Comparison of ENCODE assay signal across 8 cellular contexts in the genomic region with DNA sequence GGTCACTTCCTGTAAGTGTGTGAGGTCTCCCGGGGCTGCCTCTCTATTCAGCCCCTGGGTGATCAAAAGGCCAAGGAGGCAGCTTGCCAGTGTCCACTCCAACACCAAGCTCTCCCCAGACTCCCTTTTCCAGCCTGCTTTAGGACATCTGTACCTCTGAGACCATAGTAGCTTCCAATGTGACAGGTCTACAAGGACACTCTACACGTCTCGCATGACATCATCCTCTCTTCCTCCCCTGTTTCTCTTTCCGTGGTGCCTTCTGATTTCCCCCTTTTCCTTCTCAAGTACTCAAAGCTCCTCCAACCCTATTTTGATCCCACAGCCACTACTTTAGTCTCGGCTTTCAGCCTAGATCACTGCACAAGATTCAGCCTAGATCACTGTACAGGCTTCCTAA. TPM values are rescaled to one million over a fixed set of nuclear protein-coding genes. Genes with fewer than 3 reads are reported as not detected.
DNase-seq lines count a peak whose midpoint lies in the region; ATAC-seq, FAIRE-seq and TF ChIP-seq lines count a peak whose summit lies in the region.

No MANE protein-coding gene starts in this region.

- SMC1A ChIA-PET in GM12878 (lab: Charles Lee; ENCODE audit: uncharacterized antibody, unreplicated experiment), result interaction anchor here (0.6 to 2.9 kb wide), 15 partner anchors 11 to 397 kb away, joined by 3 to 17 read pairs (median 5); no protein-coding TSS in a partner anchor

- peak overlapping the region; percentile 31 for H2AFZ ChIP-seq in GM12878 (ENCODE audit: control insufficient read depth, low read depth, low read length)

- H3K9me3 ChIP-seq in cardiac muscle cell (ENCODE audit: low read depth), result no peaks in the 10 kb centered on the region
- no peaks in the 10 kb centered on the region for H3K9me3 ChIP-seq in GM12878 (replicated peaks; ENCODE audit: control insufficient read depth, insufficient read depth, low read length)
- H3K9me3 ChIP-seq in mucosa of stomach (ENCODE audit: control insufficient read depth, low read length), result no peaks in the 10 kb centered on the region
- no peaks in the 10 kb centered on the region for H3K9me3 ChIP-seq in upper lobe of left lung

- TF ChIP-seq EP300 in GM12878 (IDR thresholded peaks at IDR 0.05; ENCODE audit: borderline replicate concordance in 1 of 2, control insufficient read depth in 1 of 2, low read depth in 2 of 2, low read length in 2 of 2), result no peak
- TF ChIP-seq EP300 in upper lobe of left lung (IDR thresholded peaks at IDR 0.05), result no peak

- TF ChIP-seq RAD21 in GM12878 (IDR thresholded peaks at IDR 0.05; ENCODE audit: insufficient read depth, low read depth, low read length), result no peak

- WGBS in GM12878 (ENCODE audit: insufficient coverage, insufficient replicate concordance, low lambda C conversion rate, missing lambda C conversion rate), result 33% methylated on average over 5 of the region's 5 CpGs
- 41 to 55% methylated on average over 5 of the region's 5 CpGs for WGBS in upper lobe of left lung, 2 donors
- 59 to 60% methylated on average over 5 of the region's 5 CpGs for WGBS in lower leg skin, 2 donors

- in situ Hi-C loops in GM12878 (cut with MboI), result no loop called here

- H3K4me3 ChIP-seq in cardiac muscle cell, result peak overlapping the region; percentile 28
- H3K4me3 ChIP-seq in GM12878, result 0 out of 2 replicates have a peak overlapping the region, but pooled peaks have one; percentile 85
- H3K4me3 ChIP-seq in mucosa of stomach (ENCODE audit: low read length), result peak overlapping the region; percentile 82
- peak overlapping the region in 3 of 4 donors; percentile 60 to 86 (median 77) for H3K4me3 ChIP-seq in upper lobe of left lung
- H3K4me3 ChIP-seq in lower leg skin (ENCODE audit: low read depth, poor library complexity, severe bottlenecking), result no peak overlapping the region

- CTCF ChIA-PET in GM12878 (lab: Yijun Ruan, JAX), result interaction anchor here (0.9 to 8.7 kb wide), 13 partner anchors 9 to 312 kb away, joined by 4 to 117 read pairs (median 7); partner anchors contain the start of gene POLR1H

- H3K4me2 ChIP-seq in GM12878 (ENCODE audit: control insufficient read depth, insufficient read depth), result peak overlapping the region; percentile 89

- DNase-seq in cardiac muscle cell (ENCODE audit: low read depth in 1 of 2, low spot score in 1 of 2) (no peak), Right ventricle myocardium inferior (ENCODE audit: missing footprints) (no peak), GM12878 (ENCODE audit: low read depth, low spot score) (no peak), upper lobe of left lung (no peak), lower leg skin (ENCODE audit: low spot score in 2 of 2) (no peak), middle frontal gyrus (ENCODE audit: extremely low spot score, low spot score) (no peak), NCI-H187 (lab: John Stamatoyannopoulos, UW) (no peak)

- H3K9ac ChIP-seq in GM12878 (ENCODE audit: control insufficient read depth, insufficient read depth, low read length), result 0 out of 2 replicates have a peak overlapping the region, but pooled peaks have one; percentile 2
- no peak overlapping the region for H3K9ac ChIP-seq in mucosa of stomach (ENCODE audit: low read length)

- intact Hi-C loops in Right ventricle myocardium inferior (cut with DNase I) (loop anchor here (5.0 kb wide), 1 partner anchor 43 kb away; no protein-coding TSS in a partner anchor), GM12878 (cut with micrococcal nuclease; ENCODE audit: unreplicated experiment) (loop anchor here (10.0 kb wide), 1 partner anchor 95 kb away; the partner anchor contains the start of gene MOG), lower leg skin (cut with DNase I; ENCODE audit: low total_unique reads) (no loop called here)

- FAIRE-seq in GM12878 (lab: Jason Lieb, UNC), result no peak

- TF ChIP-seq POLR2A in GM12878 (IDR thresholded peaks at IDR 0.05; ENCODE audit: low read depth, low read length), result no peak
- no peak for TF ChIP-seq POLR2A in upper lobe of left lung (IDR thresholded peaks at IDR 0.05)
- no peak for TF ChIP-seq POLR2A in lower leg skin (IDR thresholded peaks at IDR 0.05)

- POLR2A ChIA-PET in GM12878 (lab: Charles Lee), result interaction anchor here (0.8 to 1.5 kb wide), 9 partner anchors 12 to 220 kb away, joined by 3 to 6 read pairs (median 4); no protein-coding TSS in a partner anchor

- RAD21 ChIA-PET in GM12878 (lab: Charles Lee; ENCODE audit: unreplicated experiment), result interaction anchor here (1.2 to 2.9 kb wide), 6 partner anchors 9 to 100 kb away, joined by 3 to 11 read pairs (median 7); no protein-coding TSS in a partner anchor

- H3K36me3 ChIP-seq in cardiac muscle cell (no peaks in the 10 kb centered on the region), GM12878 (ENCODE audit: control insufficient read depth in 2 of 2, insufficient read depth in 2 of 2, low read length in 1 of 2) (no peaks in the 10 kb centered on the region), mucosa of stomach (ENCODE audit: control insufficient read depth, insufficient read depth, low read length) (no peaks in the 10 kb centered on the region), upper lobe of left lung (peaks cover 0 to 7% (median 2%) of the 10 kb centered on the region in 4 donors)

- no TSS peak for BruUV-seq in GM12878 (replicated peaks; lab: Mats Ljungman, UMichigan)

- peaks cover 69% of the 10 kb centered on the region for H3K27me3 ChIP-seq in cardiac muscle cell
- no peaks in the 10 kb centered on the region for H3K27me3 ChIP-seq in GM12878 (replicated peaks in 1 of 2; ENCODE audit: control insufficient read depth in 2 of 2, insufficient read depth in 2 of 2, low read length in 1 of 2)
- peaks cover 10% of the 10 kb centered on the region for H3K27me3 ChIP-seq in mucosa of stomach (ENCODE audit: control insufficient read depth, insufficient read depth, low read length)
- H3K27me3 ChIP-seq in upper lobe of left lung, result no peaks in the 10 kb centered on the region

- H3K4me1 ChIP-seq in cardiac muscle cell (ENCODE audit: low read depth) (no peaks in the 10 kb centered on the region), GM12878 (ENCODE audit: control insufficient read depth, insufficient read depth, low read length) (peaks cover 10% of the 10 kb centered on the region), mucosa of stomach (ENCODE audit: control insufficient read depth, insufficient read depth, low read length) (peaks cover 19% of the 10 kb centered on the region), upper lobe of left lung (peaks cover 26 to 35% (median 29%) of the 10 kb centered on the region in 4 donors)

- peaks cover 5% of the 10 kb centered on the region for H3K79me2 ChIP-seq in GM12878 (ENCODE audit: control insufficient read depth, insufficient read depth, low read length)

- H3K27ac ChIP-seq in cardiac muscle cell (no peak overlapping the region), GM12878 (ENCODE audit: control insufficient read depth, insufficient read depth) (no peak overlapping the region), upper lobe of left lung (peak overlapping the region in 3 of 4 donors; percentile 70 to 82 (median 75))

- TF ChIP-seq CTCF in cardiac muscle cell (IDR thresholded peaks at IDR 0.05; ENCODE audit: low read depth, low read length) (no peak), GM12878 (IDR thresholded peaks at IDR 0.05 in 2 of 3, conservative IDR thresholded peaks at IDR 0.05 in 1 of 3; ENCODE audit: control insufficient read depth in 2 of 3, extremely low read depth in 1 of 3, insufficient read depth in 1 of 3, low read depth in 3 of 3, low read length in 3 of 3) (no peak), upper lobe of left lung (IDR thresholded peaks at IDR 0.05) (no peak), lower leg skin (IDR thresholded peaks at IDR 0.05) (no peak)

- no peaks in the 10 kb centered on the region for H4K20me1 ChIP-seq in GM12878 (ENCODE audit: control insufficient read depth, insufficient read depth)

- ATAC-seq in Right ventricle myocardium inferior, result no peak
- ATAC-seq in GM12878, result no peak
- ATAC-seq in upper lobe of left lung (ENCODE audit: low FRiP score in 2 of 2), result no peak

RNA-seq across cellular contexts. Expression of gene HLA-F, which starts 26.4 kb away (rescaled TPM):
- 0.78 and 1.5 TPM in 2 replicates for total RNA-seq in cardiac muscle cell
- polyA plus RNA-seq in cardiac muscle cell, result 0.29 and 0.84 TPM in 2 replicates
- total RNA-seq in Right ventricle myocardium inferior, result 32.6 TPM
- total RNA-seq in GM12878 (2013; cell fraction: nucleolus; rRNA removed), result 698 and 699 TPM in 2 replicates
- total RNA-seq in GM12878 (2014; rRNA removed), result 310 and 335 TPM in 2 replicates
- 147 and 149 TPM in 2 replicates for total RNA-seq in GM12878 (2014; rRNA removed; fragmentation: Illumina TruSeq; extraction: Trizol)
- total RNA-seq in GM12878 (2021), result 302 and 313 TPM in 2 replicates
- polyA plus RNA-seq in GM12878 (2011; ENCODE audit: low read depth), result 183 TPM
- 174 and 276 TPM in 2 replicates for polyA plus RNA-seq in GM12878 (2011; rRNA removed)
- 229 and 329 TPM in 2 replicates for polyA plus RNA-seq in GM12878 (2011; cell fraction: cytosol; rRNA removed)
- polyA plus RNA-seq in GM12878 (2011; cell fraction: nucleus; rRNA removed), result 1,246 and 1,757 TPM in 2 replicates
- polyA plus RNA-seq in GM12878 (2012), result 338 and 424 TPM in 2 replicates
- polyA plus RNA-seq in GM12878 (2014; fragmentation: Illumina TruSeq; extraction: Trizol), result 29.4 and 87.6 TPM in 2 replicates
- polyA plus RNA-seq in GM12878 (2014; fragmentation: Nextera tagmentation; extraction: Ambion mirVana), result 100 to 1,000 TPM in 1 of 2 experiments, 10 to 100 TPM in 1; 30.1 to 107 TPM
- 342 and 354 TPM in 2 replicates for polyA plus RNA-seq in GM12878 (2014; rRNA removed)
- polyA plus RNA-seq in GM12878 (2016; fragmentation: Nextera tagmentation; extraction: Ambion mirVana), result 100 to 1,000 TPM; 120 to 143 TPM
- polyA minus RNA-seq in GM12878 (2011; rRNA and poly(A)+ RNA removed), result 141 and 186 TPM in 2 replicates
- polyA minus RNA-seq in GM12878 (2011; cell fraction: cytosol; rRNA and poly(A)+ RNA removed), result 53.2 and 58.8 TPM in 2 replicates
- 427 and 490 TPM in 2 replicates for polyA minus RNA-seq in GM12878 (2011; cell fraction: nucleus; rRNA and poly(A)+ RNA removed)
- 100 to 1,000 TPM; 163 to 418 (median 191) TPM for total RNA-seq in upper lobe of left lung
- total RNA-seq in lower leg skin, result 10 to 100 TPM; 65.9 to 97.8 (median 92.9) TPM

Comparison
In these comparisons a context has a peak if more than half of its experiments do, and no peak if none do; other contexts are left out.
1. RNA of gene HLA-F, which starts 26.4 kb away (total RNA-seq): 147 to 699 TPM in GM12878, 163 to 418 TPM in upper lobe of left lung, 65.9 to 97.8 TPM in lower leg skin and 32.6 TPM in Right ventricle myocardium inferior (single experiment); 0.78 to 1.5 TPM in cardiac muscle cell; every median in the first group is over 10 times any median in the second.
2. H3K27ac ChIP-seq: peak in upper lobe of left lung (3 of 4); none in cardiac muscle cell (single experiment) and GM12878 (single experiment).